1 cellular context compared by ENCODE assay signal in genomic region chr7:98133181-98133580, GRCh38.
TF ChIP-seq lines count a peak whose summit lies in the region.

No MANE protein-coding gene starts in this region.

TF ChIP-seq in GM23338, 12 proteins besides CTCF, POLR2A, EP300 and RAD21 (continued from another document):
- TF ChIP-seq ZNF462 (CRISPR knock-in tag; IDR thresholded peaks at IDR 0.05) (no peak), CREB1 (CRISPR knock-in tag; IDR thresholded peaks at IDR 0.05; ENCODE audit: low read depth) (no peak)
